Comparison of ENCODE assay signal across 24 cellular contexts in the genomic region with DNA sequence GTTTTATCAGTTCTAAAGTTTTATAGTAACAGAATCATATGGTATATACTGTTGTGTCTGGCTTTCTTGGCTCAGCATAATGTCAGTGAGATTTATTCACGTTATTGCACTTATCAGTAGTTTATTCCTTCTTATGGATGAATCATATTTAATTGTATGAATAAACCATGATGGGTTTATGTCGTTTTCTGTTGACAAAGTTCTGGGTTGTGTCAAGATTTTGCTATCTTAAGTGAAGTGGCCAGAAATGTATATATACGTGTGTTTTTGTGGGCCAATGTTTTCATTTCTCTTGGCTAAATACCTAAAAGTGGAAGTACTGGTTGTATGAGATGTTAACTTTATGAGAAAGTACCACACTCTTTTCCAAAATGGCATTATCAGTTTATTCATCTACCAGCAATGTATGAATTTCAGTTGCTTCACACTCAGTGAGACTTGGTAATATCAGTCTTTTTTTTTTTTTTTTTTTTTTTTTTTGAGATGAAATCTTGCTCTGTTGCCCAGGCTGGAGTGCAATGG.
"Had no signal": no experiment of that assay in that cellular context is flagged by ENCODE, and none has a peak within 500 bp of the region (broad histone marks: within the 10 kb centered on the region; RNA-seq: fewer than 3 reads in every experiment).

No MANE protein-coding gene starts in this region.

- H3K9me3 Mint-ChIP-seq: activated CD4-positive, alpha-beta memory T cell treated with anti-CD3 and anti-CD28 coated beads for 36 hours; activated CD4-positive, alpha-beta T cell treated with anti-CD3 and anti-CD28 coated beads, Interleukin-2, amount 10 ng/mL, durations not matched to agents 7 days and 5 days; activated naive CD4-positive, alpha-beta T cell treated with anti-CD3 and anti-CD28 coated beads for 36 hours; activated T-cell treated with anti-CD3 and anti-CD28 coated beads, Interleukin-2, amount 50 U/mL, for 4 hours; central memory CD8-positive, alpha-beta T cell had no signal

- H3K4me1 Mint-ChIP-seq: activated CD4-positive, alpha-beta T cell treated with anti-CD3 and anti-CD28 coated beads, Interleukin-2, amount 10 ng/mL, durations not matched to agents 7 days and 5 days; central memory CD8-positive, alpha-beta T cell; IgD-negative memory B cell had no signal

- H3K27ac Mint-ChIP-seq: activated CD4-positive, alpha-beta memory T cell treated with anti-CD3 and anti-CD28 coated beads for 36 hours; activated CD4-positive, alpha-beta T cell treated with anti-CD3 and anti-CD28 coated beads, Interleukin-2, amount 10 ng/mL, durations not matched to agents 7 days and 5 days; activated naive CD4-positive, alpha-beta T cell treated with anti-CD3 and anti-CD28 coated beads for 36 hours; activated naive CD8-positive, alpha-beta T cell; IgD-negative memory B cell had no signal

- H3K36me3 Mint-ChIP-seq: activated CD4-positive, alpha-beta memory T cell treated with anti-CD3 and anti-CD28 coated beads for 36 hours; activated naive CD8-positive, alpha-beta T cell; IgD-negative memory B cell had no signal

- H3K27me3 Mint-ChIP-seq: activated CD4-positive, alpha-beta memory T cell treated with anti-CD3 and anti-CD28 coated beads for 36 hours; activated CD4-positive, alpha-beta T cell treated with anti-CD3 and anti-CD28 coated beads, Interleukin-2, amount 10 ng/mL, durations not matched to agents 7 days and 5 days; central memory CD8-positive, alpha-beta T cell had no signal

- H3K4me3 Mint-ChIP-seq: activated CD4-positive, alpha-beta memory T cell treated with anti-CD3 and anti-CD28 coated beads for 36 hours; activated CD4-positive, alpha-beta T cell treated with anti-CD3 and anti-CD28 coated beads, Interleukin-2, amount 10 ng/mL, durations not matched to agents 7 days and 5 days; activated naive CD4-positive, alpha-beta T cell treated with anti-CD3 and anti-CD28 coated beads for 36 hours; activated naive CD8-positive, alpha-beta T cell; activated T-cell treated with anti-CD3 and anti-CD28 coated beads, Interleukin-2, amount 50 U/mL, for 4 hours; central memory CD8-positive, alpha-beta T cell; IgD-negative memory B cell had no signal

- H3K27ac ChIP-seq: VCaP had no signal

- DNase-seq: activated CD4-positive, alpha-beta memory T cell treated with anti-CD3 and anti-CD28 coated beads for 36 hours; activated CD4-positive, alpha-beta T cell treated with anti-CD3 and anti-CD28 coated beads, Interleukin-2, amount 10 ng/mL, durations not matched to agents 7 days and 5 days; activated CD4-positive, CD25-positive, alpha-beta regulatory T cell; activated CD8-positive, alpha-beta memory T cell treated with anti-CD3 and anti-CD28 coated beads for 24 hours; activated gamma-delta T cell; activated naive CD4-positive, alpha-beta T cell treated with anti-CD3 and anti-CD28 coated beads for 36 hours; activated T-cell treated with anti-CD3 and anti-CD28 coated beads, Interleukin-2, amount 50 U/mL, for 4 hours; anterior cingulate cortex; KG1; NCI-H1092; NCI-H1417; NCI-H1930; NCI-H2171; NCI-H2227 treated with DMSO at 0.1 percent for 48 hours; NCI-H446 treated with DMSO at 0.1 percent for 48 hours; NCI-H524 treated with DMSO at 0.1 percent for 48 hours; NCI-H748 treated with DMSO at 0.1 percent for 48 hours; OCI-M1; SHP77; T-helper 1 cell had no signal
